Comparison of ENCODE assay signal across 23 cellular contexts in the genomic region with DNA sequence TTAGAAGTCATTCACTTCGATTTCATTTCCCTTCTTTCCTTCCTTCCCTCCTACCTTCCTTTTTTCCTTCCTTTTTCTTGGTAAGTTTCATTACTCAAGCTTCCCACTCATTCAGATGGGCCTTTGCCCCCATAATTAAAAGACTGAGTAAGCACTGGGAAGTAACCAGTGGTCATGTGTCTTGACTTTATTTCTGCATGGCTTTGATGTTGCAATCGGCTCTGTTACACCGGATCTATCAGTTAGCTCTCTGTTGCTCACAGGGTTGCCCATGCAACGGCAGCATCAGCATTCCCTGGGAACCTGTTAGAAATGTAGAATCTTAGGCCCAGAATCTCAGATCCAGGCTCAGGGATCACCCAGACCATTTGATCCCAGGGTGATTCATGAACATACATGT. TPM values are rescaled to one million over a fixed set of nuclear protein-coding genes. Genes with fewer than 3 reads are reported as not detected.
DNase-seq lines count a peak whose midpoint lies in the region; ATAC-seq, FAIRE-seq and TF ChIP-seq lines count a peak whose summit lies in the region.
"Had no signal": no experiment of that assay in that cellular context is flagged by ENCODE, and none has a peak within 500 bp of the region (broad histone marks: within the 10 kb centered on the region; RNA-seq: fewer than 3 reads in every experiment).

No MANE protein-coding gene starts in this region.

- H3K56ac ChIP-seq in H9 (ENCODE audit: insufficient read length, low read depth, low read length) = no peak overlapping the region

- no peak overlapping the region for H2BK15ac ChIP-seq in H9 (ENCODE audit: low read depth, low read length)

- H3K4me1 Mint-ChIP-seq in H9 = peaks cover 7 to 8% of the 10 kb centered on the region in 2 experiments
- H3K4me1 Mint-ChIP-seq: GM23338 had no signal

- H2AFZ ChIP-seq in HepG2 (ENCODE audit: low read length) = no peak overlapping the region
- no peak overlapping the region for H2AFZ ChIP-seq in H9 (ENCODE audit: low read length)
- H2AFZ ChIP-seq: GM23338 had no signal

- no peaks in the 10 kb centered on the region for H3K23me2 ChIP-seq in H9 (ENCODE audit: insufficient read length, low read depth, low read length, poor library complexity, severe bottlenecking)

- no peak overlapping the region for H2BK120ac ChIP-seq in H9 (ENCODE audit: low read depth, low read length, poor library complexity, severe bottlenecking)

- CTCF ChIA-PET in HepG2 (lab: Yijun Ruan, JAX; ENCODE audit: low intra/inter-chr PET ratio, low total read pairs) = no interaction called here

- no peak overlapping the region for H2BK5ac ChIP-seq in H9 (ENCODE audit: insufficient read length, low read length)

- TF ChIP-seq POLR2A in HepG2 (IDR thresholded peaks at IDR 0.05; ENCODE audit: insufficient read depth in 1 of 2, low read depth in 2 of 2, low read length in 2 of 2) (no peak), right lobe of liver (IDR thresholded peaks at IDR 0.05) (no peak)

- no peak overlapping the region for H4K8ac ChIP-seq in H9 (replicated peaks; ENCODE audit: insufficient read length, low read depth, low read length)

- no peak for TF ChIP-seq CTCF in HepG2 (CRISPR knock-in tag; IDR thresholded peaks at IDR 0.05)
- no peak for TF ChIP-seq CTCF in right lobe of liver (IDR thresholded peaks at IDR 0.05)
- TF ChIP-seq CTCF in fibroblast of villous mesenchyme (IDR thresholded peaks at IDR 0.05; ENCODE audit: insufficient read depth, low read depth, low read length) = no peak
- no peak for TF ChIP-seq CTCF in upper lobe of right lung (IDR thresholded peaks at IDR 0.05)
- no peak for TF ChIP-seq CTCF in H9 (conservative IDR thresholded peaks at IDR 0.05)

- peaks cover 8% of the 10 kb centered on the region for H3K27me3 Mint-ChIP-seq in H9 (ENCODE audit: low read depth)

- H3K23ac ChIP-seq in H9 (ENCODE audit: insufficient read length, low read depth, low read length) = no peak overlapping the region

- intact Hi-C loops in HepG2 (cut with micrococcal nuclease; ENCODE audit: unreplicated experiment) (no loop called here), right lobe of liver (cut with DNase I) (no loop called here), upper lobe of right lung (cut with DNase I) (no loop called here)

- H3K36me3 ChIP-seq in HepG2 (replicated peaks in 1 of 2; ENCODE audit: control insufficient read depth in 1 of 2, insufficient read depth in 2 of 2, low read length in 2 of 2) (no peaks in the 10 kb centered on the region), right lobe of liver (no peaks in the 10 kb centered on the region), upper lobe of right lung (no peaks in the 10 kb centered on the region)
- H3K36me3 ChIP-seq: Peyer's patch, right atrium auricular region, upper lobe of left lung had no signal

- no peak overlapping the region; a peak in 1 of 7 replicates for H3K27ac Mint-ChIP-seq in H9
- H3K27ac Mint-ChIP-seq: GM23338 had no signal

- H3K9ac ChIP-seq in HepG2 (ENCODE audit: insufficient read depth, low read depth, low read length) (no peak overlapping the region), H9 (ENCODE audit: extremely low read depth, insufficient read length, low read length) (no peak overlapping the region)

- H3K18ac ChIP-seq in H9 (ENCODE audit: insufficient read length, low read depth, low read length) = no peak overlapping the region

- ATAC-seq in HepG2 (no peak), right lobe of liver (no peak), upper lobe of right lung (peak; percentile 87), GM18873 (IDR thresholded peaks at IDR 0.05; ENCODE audit: low FRiP score, unreplicated experiment) (no peak)
- ATAC-seq: A549, foreskin keratinocyte, GM23338 had no signal

- H3K4me2 ChIP-seq in HepG2 (ENCODE audit: low read depth, low read length) = no peak overlapping the region
- H3K4me2 ChIP-seq in H9 (ENCODE audit: insufficient read depth, insufficient read length, low read length) = no peak overlapping the region
- H3K4me2 ChIP-seq: A549, GM23338 had no signal

- H3K4me3 ChIP-seq in HepG2 (replicated peaks in 1 of 3; ENCODE audit: insufficient read depth in 1 of 3, low read depth in 2 of 3, low read length in 3 of 3) (no peak overlapping the region), right lobe of liver (no peak overlapping the region), fibroblast of villous mesenchyme (ENCODE audit: low read depth, low read length) (no peak overlapping the region), upper lobe of right lung (no peak overlapping the region)
- H3K4me3 ChIP-seq: A549, GM23338, Peyer's patch, right atrium auricular region, upper lobe of left lung had no signal

- peaks cover 6 to 15% of the 10 kb centered on the region in 2 experiments; a peak in 2 of 5 replicates for H3K9me3 Mint-ChIP-seq in H9
- H3K9me3 Mint-ChIP-seq: GM23338 had no signal

- no peak overlapping the region for H2AK5ac ChIP-seq in H9 (ENCODE audit: insufficient read length, low read length)

- H3K27me3 ChIP-seq in HepG2 (ENCODE audit: control insufficient read depth in 1 of 2, insufficient read depth in 2 of 2, low read length in 2 of 2) = peaks cover 0 to 14% of the 10 kb centered on the region in 2 experiments; a peak in 2 of 5 replicates
- H3K27me3 ChIP-seq in right lobe of liver = no peaks in the 10 kb centered on the region
- no peaks in the 10 kb centered on the region for H3K27me3 ChIP-seq in upper lobe of right lung
- H3K27me3 ChIP-seq in H9 (ENCODE audit: insufficient read depth, low read length) = no peaks in the 10 kb centered on the region
- H3K27me3 ChIP-seq: foreskin keratinocyte, Peyer's patch, right atrium auricular region, upper lobe of left lung had no signal

- no peak for DNase-seq in HepG2 (ENCODE audit: low spot score)
- DNase-seq in right lobe of liver = no peak
- peak; percentile 40 for DNase-seq in SKM-1 (lab: John Stamatoyannopoulos, UW; ENCODE audit: unreplicated experiment)
- DNase-seq in fibroblast of villous mesenchyme (ENCODE audit: low read depth) = peak; percentile 52
- DNase-seq in upper lobe of right lung = no peak
- no peak for DNase-seq in RKO (ENCODE audit: low spot score)
- DNase-seq in H9 = no peak
- DNase-seq: activated CD4-positive, alpha-beta T cell treated with anti-CD3 and anti-CD28 coated beads for 4 hours; activated effector memory CD4-positive, alpha-beta T cell treated with anti-CD3 and anti-CD28 coated beads, Interleukin-2, amount 50 U/mL, for 16 hours; C1 segment of cervical spinal cord; cerebellar nuclear complex; KBM-7; NCI-H774; nucleus accumbens; Peyer's patch; stimulated activated naive CD4-positive, alpha-beta T cell treated with Interleukin-2 at 50 U/mL for 16 hours had no signal

- no peak overlapping the region for H4K5ac ChIP-seq in H9 (ENCODE audit: insufficient read length, low read depth, low read length)

- H4K91ac ChIP-seq in H9 (ENCODE audit: insufficient read length, low read depth, low read length) = no peak overlapping the region

- H3T11ph ChIP-seq in H9 (ENCODE audit: low read length) = no peak overlapping the region

- H3K4ac ChIP-seq in H9 (ENCODE audit: low read depth, low read length) = no peak overlapping the region

- H3K79me2 ChIP-seq in HepG2 (ENCODE audit: insufficient read depth, low read length) (no peaks in the 10 kb centered on the region), H9 (ENCODE audit: insufficient read depth, low read length) (no peaks in the 10 kb centered on the region)

- H3K9me3 ChIP-seq in HepG2 (ENCODE audit: low read length) (no peaks in the 10 kb centered on the region), right lobe of liver (no peaks in the 10 kb centered on the region), upper lobe of right lung (no peaks in the 10 kb centered on the region), H9 (ENCODE audit: control insufficient read depth, low read depth, low read length) (no peaks in the 10 kb centered on the region)
- H3K9me3 ChIP-seq: A549, Peyer's patch, right atrium auricular region, upper lobe of left lung had no signal

- no peaks in the 10 kb centered on the region for H4K20me1 ChIP-seq in HepG2 (ENCODE audit: insufficient read depth, low read length)
- H4K20me1 ChIP-seq in H9 (ENCODE audit: control insufficient read depth, insufficient read depth, insufficient read length) = no peaks in the 10 kb centered on the region

- TF ChIP-seq RAD21 in HepG2 (CRISPR knock-in tag; IDR thresholded peaks at IDR 0.05) = no peak

- H3K4me3 Mint-ChIP-seq in H9 = no peak overlapping the region
- H3K4me3 Mint-ChIP-seq: GM23338 had no signal

- TF ChIP-seq EP300 in HepG2 (IDR thresholded peaks at IDR 0.05; ENCODE audit: low read depth in 2 of 2, low read length in 2 of 2) (no peak), HepG2 (CRISPR knock-in tag; IDR thresholded peaks at IDR 0.05; ENCODE audit: borderline replicate concordance) (no peak)

- FAIRE-seq in HepG2 (lab: Jason Lieb, UNC) = no peak
- FAIRE-seq: A549, TTC549 had no signal

- H3K79me1 ChIP-seq in H9 (ENCODE audit: insufficient read depth, low read depth, low read length, poor library complexity, severe bottlenecking) = no peaks in the 10 kb centered on the region

- no peaks in the 10 kb centered on the region for H3K4me1 ChIP-seq in HepG2 (ENCODE audit: insufficient read depth, low read length)
- no peaks in the 10 kb centered on the region for H3K4me1 ChIP-seq in right lobe of liver
- H3K4me1 ChIP-seq in upper lobe of right lung = no peaks in the 10 kb centered on the region
- no peaks in the 10 kb centered on the region for H3K4me1 ChIP-seq in H9 (ENCODE audit: insufficient read depth, low read length)
- H3K4me1 ChIP-seq: A549, Peyer's patch, right atrium auricular region, upper lobe of left lung had no signal

- H3K36me3 Mint-ChIP-seq in H9 (ENCODE audit: insufficient read depth in 1 of 3, low read depth in 3 of 3) = peaks cover 0 to 11% (median 0%) of the 10 kb centered on the region in 3 experiments; a peak in 2 of 7 replicates

- no peak overlapping the region for H3K14ac ChIP-seq in H9 (ENCODE audit: insufficient read depth, low read length)

- no peak overlapping the region for H2BK20ac ChIP-seq in H9 (ENCODE audit: low read depth, low read length, poor library complexity, severe bottlenecking)

- in situ Hi-C loops in HepG2 (cut with HindIII; ENCODE audit: extremely low pct_ligation_motif_present, low pct_unique_long_range_greater_than_20kb) = no loop called here

- H2BK12ac ChIP-seq in H9 (ENCODE audit: insufficient read length, low read depth, low read length) = no peak overlapping the region

- no peak overlapping the region for H3K27ac ChIP-seq in HepG2 (ENCODE audit: extremely low read length, insufficient read depth, low read length)
- no peak overlapping the region for H3K27ac ChIP-seq in right lobe of liver
- no peak overlapping the region for H3K27ac ChIP-seq in upper lobe of right lung
- no peak overlapping the region for H3K27ac ChIP-seq in H9 (ENCODE audit: insufficient read length, low read depth, low read length)
- H3K27ac ChIP-seq: A549, foreskin keratinocyte, Peyer's patch, right atrium auricular region, upper lobe of left lung had no signal

- 4% methylated on average over 4 of the region's 4 CpGs for WGBS in HepG2 (ENCODE audit: low lambda C conversion rate)
- WGBS in right lobe of liver (ENCODE audit: insufficient coverage, low coverage, low lambda C conversion rate, missing lambda C conversion rate) = 36% methylated on average over 4 of the region's 4 CpGs
- WGBS in H9 (ENCODE audit: extremely low coverage, insufficient read length, low lambda C conversion rate) = no CpG with 5 or more reads among the region's 4 CpGs

- no TSS peak for BruUV-seq in HepG2 (replicated peaks; lab: Mats Ljungman, UMichigan)

- POLR2A ChIA-PET in HepG2 (lab: Yijun Ruan, JAX) = no interaction called here

RNA-seq across cellular contexts. Expression of gene LARS2, which starts 25.6 kb away (rescaled TPM):
- total RNA-seq in HepG2 (2016; rRNA removed; fragmentation: Illumina TruSeq; extraction: Trizol) (32.3 and 38.7 TPM in 2 replicates), right lobe of liver (10 to 100 TPM; 12.0 to 18.6 (median 14.4) TPM), fibroblast of villous mesenchyme (19.0 and 25.0 TPM in 2 replicates), upper lobe of right lung (15.5 TPM), H9 (2021) (44.4 and 44.6 TPM in 2 replicates)
- total RNA-seq in HepG2 (2016; cell fraction: cytosol; rRNA removed; fragmentation: Illumina TruSeq; extraction: Trizol; ENCODE audit: low read depth) = 3.2 and 3.3 TPM in 2 replicates
- total RNA-seq in HepG2 (2016; cell fraction: insoluble cytoplasmic fraction; rRNA removed; fragmentation: Illumina TruSeq; extraction: Trizol) = 31.9 and 39.4 TPM in 2 replicates
- total RNA-seq in HepG2 (2016; cell fraction: membrane; rRNA removed; fragmentation: Illumina TruSeq; extraction: Trizol) = 7.3 and 7.7 TPM in 2 replicates
- 35.7 and 43.2 TPM in 2 replicates for total RNA-seq in HepG2 (2016; cell fraction: nucleus; rRNA removed; fragmentation: Illumina TruSeq; extraction: Trizol)
- 15.9 and 17.0 TPM in 2 replicates for polyA plus RNA-seq in HepG2 (2011; rRNA removed)
- polyA plus RNA-seq in HepG2 (2011; cell fraction: cytosol; rRNA removed) = 14.6 and 14.9 TPM in 2 replicates
- 12.9 and 13.9 TPM in 2 replicates for polyA plus RNA-seq in HepG2 (2011; cell fraction: nucleus; rRNA removed)
- polyA plus RNA-seq in HepG2 (2012) = 12.4 and 13.2 TPM in 2 replicates
- 1.1 and 1.3 TPM in 2 replicates for polyA plus RNA-seq in HepG2 (2016; cell fraction: cytosol; fragmentation: Illumina TruSeq; extraction: Trizol; ENCODE audit: low read depth)
- polyA plus RNA-seq in HepG2 (2016; cell fraction: insoluble cytoplasmic fraction; fragmentation: Illumina TruSeq; extraction: Trizol; ENCODE audit: low read depth) = 19.6 and 19.7 TPM in 2 replicates
- 2.9 and 3.8 TPM in 2 replicates for polyA plus RNA-seq in HepG2 (2016; cell fraction: membrane; fragmentation: Illumina TruSeq; extraction: Trizol; ENCODE audit: low read depth)
- 18.4 and 19.2 TPM in 2 replicates for polyA plus RNA-seq in HepG2 (2016; cell fraction: nucleus; fragmentation: Illumina TruSeq; extraction: Trizol; ENCODE audit: insufficient read depth, low read depth)
- 41.7 and 58.6 TPM in 2 replicates for polyA minus RNA-seq in HepG2 (2011; rRNA and poly(A)+ RNA removed; ENCODE audit: low replicate concordance)
- polyA minus RNA-seq in HepG2 (2011; cell fraction: cytosol; rRNA and poly(A)+ RNA removed) = 12.2 and 12.7 TPM in 2 replicates
- polyA minus RNA-seq in HepG2 (2011; cell fraction: nucleus; rRNA and poly(A)+ RNA removed) = 49.4 and 58.6 TPM in 2 replicates

Comparison
In these comparisons a context has a peak if more than half of its experiments do, and no peak if none do; other contexts are left out.
1. DNase-seq: peak in SKM-1 (single experiment) and fibroblast of villous mesenchyme (single experiment); none in HepG2 (single experiment), right lobe of liver (0 of 3), upper lobe of right lung (single experiment), RKO (single experiment) and H9 (single experiment).